ENCODE assay signal across 8 cellular contexts in genomic region chr12:76030378-76031080, GRCh38. TPM values are rescaled to one million over a fixed set of nuclear protein-coding genes. Genes with fewer than 3 reads are reported as not detected.
DNase-seq lines count a peak whose midpoint lies in the region; ATAC-seq and TF ChIP-seq lines count a peak whose summit lies in the region.

No MANE protein-coding gene starts in this region.

- peak overlapping the region; percentile 45 to 99 for H3K27ac ChIP-seq in liver (ENCODE audit: low read depth in 1 of 2, low read length in 2 of 2)

- no peak for TF ChIP-seq RAD21 in liver (IDR thresholded peaks at IDR 0.05)

- peak; percentile 2 for ATAC-seq in activated CD4-positive, CD25-positive, alpha-beta regulatory T cell treated with anti-CD3 and anti-CD28 coated beads, Interleukin-2, amount 50 U/mL, for 24 hours
- ATAC-seq in HG03039 (IDR thresholded peaks at IDR 0.05; ENCODE audit: unreplicated experiment) (no peak), HG02973 (IDR thresholded peaks at IDR 0.05; ENCODE audit: unreplicated experiment) (no peak)

- TF ChIP-seq CTCF in GM12864 (IDR thresholded peaks at IDR 0.05; ENCODE audit: low read depth, low read length, missing control alignments) = no peak
- TF ChIP-seq CTCF in choroid plexus epithelial cell (conservative IDR thresholded peaks at IDR 0.05; ENCODE audit: low read depth, low read length) = no peak
- TF ChIP-seq CTCF in liver (IDR thresholded peaks at IDR 0.05; ENCODE audit: low read depth, low read length, missing input control) = no peak

- peak overlapping the region; percentile 23 to 89 for H3K9ac ChIP-seq in liver (ENCODE audit: low read depth in 1 of 2, low read length in 2 of 2)

- WGBS in liver = under 1% methylated on average over 40 of the region's 40 CpGs

- H3K27me3 ChIP-seq in liver (ENCODE audit: control insufficient read depth in 4 of 4, insufficient read depth in 4 of 4, low read length in 3 of 4) = no peaks in the 10 kb centered on the region

- H3K9me3 ChIP-seq in liver (ENCODE audit: control insufficient read depth in 4 of 4, low read length in 3 of 4) = no peaks in the 10 kb centered on the region

- H3K36me3 ChIP-seq in liver (ENCODE audit: control insufficient read depth in 4 of 4, insufficient read depth in 3 of 4, low read depth in 1 of 4, low read length in 3 of 4) = no peaks in the 10 kb centered on the region

- in situ Hi-C loops in KBM-7 (cut with MboI; ENCODE audit: low pct_unique_long_range_greater_than_20kb, low sequenced_read_pairs) = loop anchor here (25.0 kb wide), 1 partner anchor 493 kb away; no protein-coding TSS in a partner anchor

- peak overlapping the region; percentile 78 for H3K4me3 ChIP-seq in GM12864 (ENCODE audit: low read depth, low read length)
- peak overlapping the region; percentile 97 for H3K4me3 ChIP-seq in choroid plexus epithelial cell (ENCODE audit: low read depth, low read length)
- peak overlapping the region; percentile 50 to 86 (median 84) for H3K4me3 ChIP-seq in liver (ENCODE audit: low read depth in 1 of 3, low read length in 3 of 3)

- DNase-seq in GM12864 (ENCODE audit: low read depth) = no peak
- peak; percentile 21 for DNase-seq in KBM-7
- DNase-seq in choroid plexus epithelial cell (ENCODE audit: low read depth) = peak; percentile 71
- DNase-seq in stimulated activated CD4-positive, alpha-beta T cell treated with anti-CD3 and anti-CD28 coated beads, TNF-alpha, amount 100 ng/mL, for 1 hour (ENCODE audit: low read depth in 3 of 3, low spot score in 1 of 3) = peak in 2 of 3 donors; percentile 24 to 33

- H3K4me1 ChIP-seq in liver (ENCODE audit: control insufficient read depth in 4 of 4, insufficient read depth in 4 of 4, low read length in 3 of 4) = peaks cover 0 to 8% (median 1%) of the 10 kb centered on the region in 4 donors

TF ChIP-seq in liver, 16 proteins besides CTCF, POLR2A, EP300 and RAD21:
- TF ChIP-seq ATF3 (IDR thresholded peaks at IDR 0.05) (no peak), TAF1 (conservative IDR thresholded peaks at IDR 0.05) (no peak), SP1 (IDR thresholded peaks at IDR 0.05) (no peak), MAX (IDR thresholded peaks at IDR 0.05) (no peak), HNF4G (IDR thresholded peaks at IDR 0.05) (no peak), EGR1 (IDR thresholded peaks at IDR 0.05; ENCODE audit: low read depth in 2 of 2) (no peak), REST (IDR thresholded peaks at IDR 0.05) (no peak), GABPA (IDR thresholded peaks at IDR 0.05 in 1 of 2, conservative IDR thresholded peaks at IDR 0.05 in 1 of 2) (no peak), FOXA2 (IDR thresholded peaks at IDR 0.05) (no peak), YY1 (IDR thresholded peaks at IDR 0.05) (no peak), ZBTB33 (IDR thresholded peaks at IDR 0.05) (no peak)

RNA-seq across cellular contexts. Expression of gene PHLDA1, which starts 1.0 kb away (rescaled TPM):
- 10 to 100 TPM in 1 of 2 donors, 1 to 10 TPM in 1; 4.5 to 11.5 TPM for total RNA-seq in liver
- 1 to 10 TPM; 2.8 to 6.9 TPM for polyA plus RNA-seq in liver

RNA-seq across cellular contexts. Expression of gene NAP1L1, which starts 54.0 kb away (rescaled TPM):
- total RNA-seq in liver = 10 to 100 TPM; 38.1 to 74.7 TPM
- 10 to 100 TPM; 36.6 to 46.6 TPM for polyA plus RNA-seq in liver

Comparison
In these comparisons a context has a peak if more than half of its experiments do, and no peak if none do; other contexts are left out.
1. ATAC-seq: peak in activated CD4-positive, CD25-positive, alpha-beta regulatory T cell treated with anti-CD3 and anti-CD28 coated beads, Interleukin-2, amount 50 U/mL, for 24 hours (2 of 2); none in HG03039 (single experiment) and HG02973 (single experiment).
2. Peak in every context shown above with its lines, with median percentiles within 50 percentile points of each other: H3K4me3 ChIP-seq.